Comparison of ENCODE assay signal across 8 cellular contexts in genomic region chr5:96661841-96662724, GRCh38. TPM values are rescaled to one million over a fixed set of nuclear protein-coding genes. Genes with fewer than 3 reads are reported as not detected.
DNase-seq lines count a peak whose midpoint lies in the region; ATAC-seq and TF ChIP-seq lines count a peak whose summit lies in the region.

Gene CAST, plus strand, starts transcription at chr5:96662376. Its CDS starts 47 bp downstream, at chr5:96662423.

- H3K4me2 ChIP-seq in BLaER1, result peak within 1 kb of the TSS; percentile 91

- H3K9me3 ChIP-seq in BLaER1 (no peaks in the 10 kb centered on the region), esophagus squamous epithelium (no peaks in the 10 kb centered on the region)

- WGBS in esophagus squamous epithelium, 2 donors, result 0 to 1% methylated on average over 12 to 16 of the region's 77 CpGs

- peak in 1 of 6 experiments; percentile 12 for TF ChIP-seq CTCF in esophagus squamous epithelium (IDR thresholded peaks at IDR 0.05)

- no peaks in the 10 kb centered on the region for H3K27me3 ChIP-seq in BLaER1
- no peaks in the 10 kb centered on the region for H3K27me3 ChIP-seq in esophagus squamous epithelium

- H3K27ac ChIP-seq in BLaER1 (peak within 1 kb of the TSS; percentile 76), esophagus squamous epithelium (peak within 1 kb of the TSS; percentile 97 to 100 (median 100))

- H3K36me3 Mint-ChIP-seq in naive thymus-derived CD8-positive, alpha-beta T cell, result no peaks in the 10 kb centered on the region

- DNase-seq in activated T-cell treated with anti-CD3 and anti-CD28 coated beads, Interleukin-2, amount 50 U/mL, for 48 hours, result peak; percentile 82 to 88
- DNase-seq in esophagus squamous epithelium (lab: John Stamatoyannopoulos, UW), result peak; percentile 78
- DNase-seq in naive thymus-derived CD8-positive, alpha-beta T cell, result peak; percentile 56 to 84 (median 70)
- DNase-seq in stimulated activated naive CD4-positive, alpha-beta T cell (lab: John Stamatoyannopoulos, UW), result peak; percentile 62 to 82 (median 70)

- H3K4me3 Mint-ChIP-seq in naive thymus-derived CD8-positive, alpha-beta T cell, result peak within 1 kb of the TSS; percentile 94 to 99 (median 96)

- H3K4me1 Mint-ChIP-seq in naive thymus-derived CD8-positive, alpha-beta T cell, result peaks cover 18 to 66% (median 35%) of the 10 kb centered on the region in 4 donors

- intact Hi-C loops in esophagus squamous epithelium (cut with DNase I), result no loop called here

- peaks cover 23% of the 10 kb centered on the region for H3K4me1 ChIP-seq in BLaER1
- peaks cover 9 to 73% (median 22%) of the 10 kb centered on the region in 3 donors for H3K4me1 ChIP-seq in esophagus squamous epithelium

- peak within 1 kb of the TSS; percentile 57 for H3K9ac ChIP-seq in BLaER1

- H3K4me3 ChIP-seq in BLaER1 (peak within 1 kb of the TSS; percentile 92), esophagus squamous epithelium (peak within 1 kb of the TSS; percentile 74 to 97 (median 84))

- peak within 1 kb of the TSS; percentile 95 to 99 (median 96) for H3K27ac Mint-ChIP-seq in naive thymus-derived CD8-positive, alpha-beta T cell

- H3K36me3 ChIP-seq in BLaER1 (no peaks in the 10 kb centered on the region), esophagus squamous epithelium (peaks cover 0 to 4% (median 0%) of the 10 kb centered on the region in 3 donors)

- ATAC-seq in GM19043 (IDR thresholded peaks at IDR 0.05; ENCODE audit: low read depth, unreplicated experiment) (peak; percentile 49), HG03354 (IDR thresholded peaks at IDR 0.05; ENCODE audit: poor library complexity, severe bottlenecking, unreplicated experiment) (peak; percentile 63)
- peak; percentile 55 to 62 for ATAC-seq in naive thymus-derived CD8-positive, alpha-beta T cell

- peaks cover 0 to 1% (median 0%) of the 10 kb centered on the region in 5 donors for H3K27me3 Mint-ChIP-seq in naive thymus-derived CD8-positive, alpha-beta T cell

- peaks cover 41% of the 10 kb centered on the region for H4K20me1 ChIP-seq in BLaER1

- H3K9me3 Mint-ChIP-seq in naive thymus-derived CD8-positive, alpha-beta T cell, result no peaks in the 10 kb centered on the region

- POLR2A ChIA-PET in naive thymus-derived CD8-positive, alpha-beta T cell (lab: Charles Lee), result interaction anchor here (0.5 to 3.0 kb wide), 20 partner anchors 10 to 1569 kb away, joined by 3 to 21 read pairs (median 4); partner anchors contain the start of genes ERAP1, LNPEP and RFESD

- peak in 2 of 4 donors; percentile 33 to 62 for TF ChIP-seq POLR2A in esophagus squamous epithelium (IDR thresholded peaks at IDR 0.05)

TF ChIP-seq in PFSK-1, 5 proteins besides CTCF, POLR2A, EP300 and RAD21:
- TF ChIP-seq REST (IDR thresholded peaks at IDR 0.05; ENCODE audit: insufficient read depth in 1 of 2, low read depth in 2 of 2, low read length in 2 of 2), result no peak
- TF ChIP-seq TAF1 (IDR thresholded peaks at IDR 0.05; ENCODE audit: borderline replicate concordance, insufficient read depth, low read length), result 0 out of 2 replicates have a peak, but pooled peaks have one; percentile 20
- TF ChIP-seq FOXP2 (optimal IDR thresholded peaks at IDR 0.05; ENCODE audit: borderline replicate concordance, extremely low read depth, extremely low read length, insufficient read depth), result no peak
- peak; percentile 59; the same call in 1 of the 2 replicates for TF ChIP-seq POLR2AphosphoS5 (IDR thresholded peaks at IDR 0.05; ENCODE audit: low read depth, low read length)
- no peak for TF ChIP-seq SIN3A (IDR thresholded peaks at IDR 0.05; ENCODE audit: borderline replicate concordance, insufficient read depth, low read length)

RNA-seq across cellular contexts. Expression of gene CAST, which starts in this region (rescaled TPM):
- 80.9 TPM for polyA plus RNA-seq in PFSK-1 (2012; ENCODE audit: insufficient read length, low read depth)
- 100 to 1,000 TPM; 324 to 489 (median 375) TPM for total RNA-seq in esophagus squamous epithelium
- total RNA-seq in naive thymus-derived CD8-positive, alpha-beta T cell, result 100 to 1,000 TPM; 114 to 115 TPM
- polyA plus RNA-seq in naive thymus-derived CD8-positive, alpha-beta T cell, result 10 to 100 TPM; 29.9 to 42.2 (median 32.9) TPM

Comparison
In these comparisons a context has a peak if more than half of its experiments do, and no peak if none do; other contexts are left out.
1. Peak in every context shown above with its lines: DNase-seq, ATAC-seq, H3K4me3 ChIP-seq and H3K27ac ChIP-seq.